13 cellular contexts compared by ENCODE assay signal in genomic region chr1:59972216-59972924, GRCh38. TPM values are rescaled to one million over a fixed set of nuclear protein-coding genes. Genes with fewer than 3 reads are reported as not detected.
DNase-seq lines count a peak whose midpoint lies in the region; ATAC-seq and TF ChIP-seq lines count a peak whose summit lies in the region.
"Had no signal": no experiment of that assay in that cellular context is flagged by ENCODE, and none has a peak within 500 bp of the region (broad histone marks: within the 10 kb centered on the region; RNA-seq: fewer than 3 reads in every experiment).

No MANE protein-coding gene starts in this region.

- H3K4me1 Mint-ChIP-seq in glutamatergic neuron (ENCODE audit: low read depth, unreplicated experiment), result peaks cover 16% of the 10 kb centered on the region

- no peaks in the 10 kb centered on the region for H3K36me3 Mint-ChIP-seq in glutamatergic neuron (ENCODE audit: unreplicated experiment)

- H3K27ac Mint-ChIP-seq in glutamatergic neuron (ENCODE audit: unreplicated experiment), result peak overlapping the region; percentile 4
- H3K27ac Mint-ChIP-seq: T-helper 17 cell had no signal

- peaks cover 6% of the 10 kb centered on the region for H3K27me3 Mint-ChIP-seq in glutamatergic neuron (ENCODE audit: unreplicated experiment)

- DNase-seq in COR-L47 (lab: John Stamatoyannopoulos, UW), result peak; percentile 57
- DNase-seq in NCI-H1105 treated with DMSO at 0.1 percent for 48 hours (lab: John Stamatoyannopoulos, UW), result peak; percentile 97
- DNase-seq in NCI-H748 (lab: John Stamatoyannopoulos, UW; ENCODE audit: unreplicated experiment), result peak; percentile 88
- no peak for DNase-seq in glutamatergic neuron
- no peak for DNase-seq in activated CD8-positive, alpha-beta memory T cell treated with anti-CD3 and anti-CD28 coated beads, Interleukin-2, amount 50 U/mL, for 48 hours
- DNase-seq in HK-2 (ENCODE audit: unreplicated experiment), result no peak
- DNase-seq: activated CD4-positive, alpha-beta T cell treated with anti-CD3 and anti-CD28 coated beads for 1 hour; activated T-cell treated with anti-CD3 and anti-CD28 coated beads for 4 hours; EL; H7; mucosa of descending colon; T-helper 17 cell had no signal

- peaks cover 8% of the 10 kb centered on the region for H3K9me3 Mint-ChIP-seq in glutamatergic neuron (ENCODE audit: unreplicated experiment)

- ATAC-seq in activated CD4-positive, CD25-positive, alpha-beta regulatory T cell treated with anti-CD3 and anti-CD28 coated beads, Interleukin-2, amount 50 U/mL, for 24 hours, result no peak

- H3K4me3 Mint-ChIP-seq in glutamatergic neuron (ENCODE audit: unreplicated experiment), result no peak overlapping the region
- H3K4me3 Mint-ChIP-seq: T-helper 17 cell had no signal

- TF ChIP-seq CTCF in glutamatergic neuron (IDR thresholded peaks at IDR 0.05; ENCODE audit: partially characterized antibody, unreplicated experiment), result no peak

RNA-seq across cellular contexts. Expression of gene CYP2J2, which starts 45.8 kb away (rescaled TPM):
- total RNA-seq in glutamatergic neuron (ENCODE audit: unreplicated experiment), result not detected

Comparison
In these comparisons a context has a peak if more than half of its experiments do, and no peak if none do; other contexts are left out.
1. DNase-seq: peak in COR-L47 (single experiment), NCI-H1105 treated with DMSO at 0.1 percent for 48 hours (single experiment) and NCI-H748 (single experiment); none in glutamatergic neuron (single experiment), activated CD8-positive, alpha-beta memory T cell treated with anti-CD3 and anti-CD28 coated beads, Interleukin-2, amount 50 U/mL, for 48 hours (single experiment) and HK-2 (single experiment).